ENCODE assay signal across 32 cellular contexts in genomic region chr12:89686311-89686710, GRCh38.
"Had no signal": no experiment of that assay in that cellular context is flagged by ENCODE, and none has a peak within 500 bp of the region (broad histone marks: within the 10 kb centered on the region; RNA-seq: fewer than 3 reads in every experiment).

No MANE protein-coding gene starts in this region.

- FAIRE-seq: endometrium, endothelial cell of umbilical vein, frontal cortex had no signal

- H3K27me3 ChIP-seq: body of pancreas, colonic mucosa, esophagus squamous epithelium had no signal

- H3K27me3 Mint-ChIP-seq: activated CD4-positive, alpha-beta memory T cell treated with anti-CD3 and anti-CD28 coated beads, Interleukin-2, amount 10 ng/mL, durations not matched to agents 7 days and 5 days; activated CD4-positive, alpha-beta T cell treated with anti-CD3 and anti-CD28 coated beads, Interleukin-2, amount 10 ng/mL, durations not matched to agents 7 days and 5 days; activated naive CD8-positive, alpha-beta T cell; activated T-cell treated with anti-CD3 and anti-CD28 coated beads, Interleukin-2, amount 50 U/mL, for 24 hours; T-cell had no signal

- H3K4me3 ChIP-seq: body of pancreas, colonic mucosa, esophagus squamous epithelium had no signal

- H3K27ac Mint-ChIP-seq: activated CD4-positive, alpha-beta memory T cell treated with anti-CD3 and anti-CD28 coated beads, Interleukin-2, amount 10 ng/mL, durations not matched to agents 7 days and 5 days; activated CD4-positive, alpha-beta T cell treated with anti-CD3 and anti-CD28 coated beads, Interleukin-2, amount 10 ng/mL, durations not matched to agents 7 days and 5 days; activated naive CD8-positive, alpha-beta T cell; activated T-cell treated with anti-CD3 and anti-CD28 coated beads, Interleukin-2, amount 50 U/mL, for 24 hours; activated T-cell treated with anti-CD3 and anti-CD28 coated beads, Interleukin-2, amount 50 U/mL, for 72 hours; T-cell; T-helper 1 cell treated with Interleukin-12 subunit alpha and Interleukin-12 subunit beta and Interleukin-4 antibody, amounts not matched to agents 30 μg/mL and 1 μg/mL, for 36 hours; T-helper 2 cell treated with Interferon-gamma antibody and Interleukin-4, amounts not matched to agents 5 μg/mL and 100 μg/mL, for 36 hours; WTC11 had no signal

- H3K4me3 Mint-ChIP-seq: activated CD4-positive, alpha-beta memory T cell treated with anti-CD3 and anti-CD28 coated beads, Interleukin-2, amount 10 ng/mL, durations not matched to agents 7 days and 5 days; activated CD4-positive, alpha-beta T cell treated with anti-CD3 and anti-CD28 coated beads, Interleukin-2, amount 10 ng/mL, durations not matched to agents 7 days and 5 days; activated naive CD8-positive, alpha-beta T cell; activated T-cell treated with anti-CD3 and anti-CD28 coated beads, Interleukin-2, amount 50 U/mL, for 24 hours; activated T-cell treated with anti-CD3 and anti-CD28 coated beads, Interleukin-2, amount 50 U/mL, for 72 hours; T-cell; T-helper 1 cell treated with Interleukin-12 subunit alpha and Interleukin-12 subunit beta and Interleukin-4 antibody, amounts not matched to agents 30 μg/mL and 1 μg/mL, for 36 hours; T-helper 2 cell treated with Interferon-gamma antibody and Interleukin-4, amounts not matched to agents 5 μg/mL and 100 μg/mL, for 36 hours; WTC11 had no signal

- H3K27ac ChIP-seq: body of pancreas, colonic mucosa, epithelial cell of prostate, esophagus squamous epithelium had no signal

- H3K4me1 ChIP-seq: colonic mucosa, esophagus squamous epithelium had no signal

- H3K4me1 Mint-ChIP-seq: activated CD4-positive, alpha-beta memory T cell treated with anti-CD3 and anti-CD28 coated beads, Interleukin-2, amount 10 ng/mL, durations not matched to agents 7 days and 5 days; activated CD4-positive, alpha-beta T cell treated with anti-CD3 and anti-CD28 coated beads, Interleukin-2, amount 10 ng/mL, durations not matched to agents 7 days and 5 days had no signal

- DNase-seq: activated CD4-positive, alpha-beta memory T cell treated with anti-CD3 and anti-CD28 coated beads, Interleukin-2, amount 10 ng/mL, durations not matched to agents 7 days and 5 days; activated CD4-positive, alpha-beta T cell treated with anti-CD3 and anti-CD28 coated beads for 1 hour; activated CD4-positive, alpha-beta T cell treated with anti-CD3 and anti-CD28 coated beads for 4 hours; activated CD4-positive, alpha-beta T cell treated with anti-CD3 and anti-CD28 coated beads, Interleukin-2, amount 10 ng/mL, durations not matched to agents 7 days and 5 days; activated CD4-positive, alpha-beta T cell treated with anti-CD3 and anti-CD28 coated beads, Interleukin-2, amount 50 U/mL, for 4 hours; activated CD8-positive, alpha-beta memory T cell treated with anti-CD3 and anti-CD28 coated beads, Interleukin-2, amount 50 U/mL, for 48 hours; activated gamma-delta T cell treated with Interleukin-2 at 50 U/mL for 16 hours; activated naive CD4-positive, alpha-beta T cell treated with anti-CD3 and anti-CD28 coated beads, Interleukin-2, amount 50 U/mL, for 16 hours; activated naive CD4-positive, alpha-beta T cell treated with Interleukin-2 at 50 U/mL for 16 hours; activated T-cell treated with anti-CD3 and anti-CD28 coated beads for 4 hours; activated T-cell treated with anti-CD3 and anti-CD28 coated beads, Interleukin-2, amount 50 U/mL, for 24 hours; activated T-cell treated with anti-CD3 and anti-CD28 coated beads, Interleukin-2, amount 50 U/mL, for 72 hours; amniotic stem cell; anterior cingulate cortex; body of pancreas; caudate nucleus; cerebellar nuclear complex; colonic mucosa; effector CD8-positive, alpha-beta T cell; esophagus squamous epithelium; foreskin fibroblast; head of caudate nucleus; T-cell; T1000 had no signal

- H3K9me3 ChIP-seq: colonic mucosa had no signal

- ATAC-seq: activated T-cell treated with anti-CD3 and anti-CD28 coated beads, Interleukin-2, amount 50 U/mL, for 72 hours; body of pancreas; T-cell; WTC11 had no signal

- H3K36me3 ChIP-seq: colonic mucosa, esophagus squamous epithelium had no signal
